ENCODE assay signal across 16 cellular contexts in the genomic region with DNA sequence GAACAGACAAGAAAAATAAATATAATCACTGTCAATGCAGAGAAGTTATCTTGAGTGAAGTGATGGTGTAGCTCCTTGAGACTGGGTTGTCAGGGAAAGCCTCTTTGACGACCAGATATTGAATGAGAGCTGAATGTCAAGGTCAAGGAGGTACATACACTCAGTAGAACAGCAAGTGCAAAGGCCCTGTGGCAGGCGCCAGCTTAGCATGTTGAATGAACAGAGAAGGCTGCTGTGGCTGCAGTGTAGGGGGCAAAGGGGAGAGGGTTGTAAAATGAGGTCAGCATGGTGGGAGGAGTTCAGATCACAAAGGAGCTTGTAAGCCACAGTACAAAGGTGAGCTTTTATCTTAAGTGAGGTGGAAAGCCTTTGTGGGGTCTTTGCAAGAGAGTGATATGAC.
"Had no signal": no experiment of that assay in that cellular context is flagged by ENCODE, and none has a peak within 500 bp of the region (broad histone marks: within the 10 kb centered on the region; RNA-seq: fewer than 3 reads in every experiment).

No MANE protein-coding gene starts in this region.

- DNase-seq: activated CD4-positive, alpha-beta T cell treated with anti-CD3 and anti-CD28 coated beads, Interleukin-2, amount 50 U/mL, for 1 hour; activated CD4-positive, CD25-positive, alpha-beta regulatory T cell treated with anti-CD3 and anti-CD28 coated beads, Interleukin-2, amount 50 U/mL, for 72 hours; activated naive CD8-positive, alpha-beta T cell treated with anti-CD3 and anti-CD28 coated beads, Interleukin-2, amount 10 ng/mL, durations not matched to agents 7 days and 5 days; brain microvascular endothelial cell; cortex of kidney; head of caudate nucleus; immature natural killer cell; naive thymus-derived CD8-positive, alpha-beta T cell; retina; stimulated activated CD4-positive, alpha-beta T cell treated with anti-CD3 and anti-CD28 coated beads, Interleukin-2, amount 100 ng/mL, for 24 hours; stimulated activated naive CD4-positive, alpha-beta T cell treated with Interleukin-2 at 50 U/mL for 16 hours had no signal

- H3K4me3 Mint-ChIP-seq: activated naive CD8-positive, alpha-beta T cell treated with anti-CD3 and anti-CD28 coated beads, Interleukin-2, amount 10 ng/mL, durations not matched to agents 7 days and 5 days; central memory CD8-positive, alpha-beta T cell; immature natural killer cell; naive thymus-derived CD8-positive, alpha-beta T cell; T-helper 1 cell treated with Interleukin-12 subunit alpha and Interleukin-12 subunit beta and Interleukin-4 antibody, amounts not matched to agents 30 μg/mL and 1 μg/mL, for 36 hours had no signal

- H3K36me3 Mint-ChIP-seq: activated naive CD8-positive, alpha-beta T cell treated with anti-CD3 and anti-CD28 coated beads, Interleukin-2, amount 10 ng/mL, durations not matched to agents 7 days and 5 days; naive thymus-derived CD8-positive, alpha-beta T cell had no signal

- H3K27ac ChIP-seq: brain microvascular endothelial cell, neutrophil, vagina had no signal

- H3K9me3 Mint-ChIP-seq: activated naive CD8-positive, alpha-beta T cell treated with anti-CD3 and anti-CD28 coated beads, Interleukin-2, amount 10 ng/mL, durations not matched to agents 7 days and 5 days; immature natural killer cell; T-helper 1 cell treated with Interleukin-12 subunit alpha and Interleukin-12 subunit beta and Interleukin-4 antibody, amounts not matched to agents 30 μg/mL and 1 μg/mL, for 36 hours had no signal

- H3K9me3 ChIP-seq: neutrophil, tibial nerve, vagina had no signal

- H3K27me3 Mint-ChIP-seq: central memory CD8-positive, alpha-beta T cell had no signal

- H3K36me3 ChIP-seq: brain microvascular endothelial cell, neutrophil, tibial nerve, vagina had no signal

- H3K4me3 ChIP-seq: tibial nerve, vagina had no signal

- H3K27me3 ChIP-seq: brain microvascular endothelial cell, tibial nerve, vagina had no signal

- H3K4me1 Mint-ChIP-seq: central memory CD8-positive, alpha-beta T cell had no signal

- H3K27ac Mint-ChIP-seq: activated naive CD8-positive, alpha-beta T cell treated with anti-CD3 and anti-CD28 coated beads, Interleukin-2, amount 10 ng/mL, durations not matched to agents 7 days and 5 days; immature natural killer cell; naive thymus-derived CD8-positive, alpha-beta T cell; T-helper 1 cell treated with Interleukin-12 subunit alpha and Interleukin-12 subunit beta and Interleukin-4 antibody, amounts not matched to agents 30 μg/mL and 1 μg/mL, for 36 hours had no signal

- ATAC-seq: naive thymus-derived CD8-positive, alpha-beta T cell had no signal
